Comparison of ENCODE assay signal across 17 cellular contexts in the genomic region with DNA sequence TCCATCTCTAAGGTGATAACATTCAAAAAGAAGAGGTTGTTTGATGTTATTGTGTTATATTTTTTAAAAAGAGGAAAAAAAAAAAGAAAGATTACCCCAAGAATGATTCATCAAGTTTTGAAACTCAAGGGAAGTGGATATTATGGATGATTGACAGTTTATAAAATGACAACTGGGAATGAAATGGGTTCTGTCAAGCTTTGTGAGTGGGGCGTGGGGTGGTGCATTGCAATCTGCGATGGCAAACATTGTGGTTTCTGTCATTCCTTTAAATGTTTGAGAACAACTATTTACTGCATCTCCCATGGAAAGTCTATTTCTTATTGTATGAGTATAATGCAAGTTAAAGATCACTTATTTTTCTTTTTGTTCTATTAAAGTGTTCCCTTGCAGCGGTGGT.
DNase-seq lines count a peak whose midpoint lies in the region; ATAC-seq and TF ChIP-seq lines count a peak whose summit lies in the region.
"Had no signal": no experiment of that assay in that cellular context is flagged by ENCODE, and none has a peak within 500 bp of the region (broad histone marks: within the 10 kb centered on the region; RNA-seq: fewer than 3 reads in every experiment).

No MANE protein-coding gene starts in this region.

- POLR2A ChIA-PET in IMR-90 (lab: Charles Lee; ENCODE audit: unreplicated experiment) (no interaction called here), RWPE1 (lab: Yijun Ruan, JAX; ENCODE audit: low non-redundant PET) (no interaction called here)

- CTCF ChIA-PET in IMR-90 (lab: Yijun Ruan, JAX) (interaction anchor here (0.7 kb wide), 1 partner anchor 395 kb away, joined by 5 read pairs; a partner anchor contains a TSS), RWPE1 (lab: Yijun Ruan, JAX) (interaction anchor here (0.6 to 1.5 kb wide), 3 partner anchors 86 to 490 kb away, joined by 3 to 7 read pairs (median 3); no protein-coding TSS in a partner anchor)

- BruUV-seq in IMR-90 (replicated peaks; lab: Mats Ljungman, UMichigan), result no TSS peak

- H3K9me3 Mint-ChIP-seq in osteocyte (ENCODE audit: unreplicated experiment), result peaks cover 4% of the 10 kb centered on the region

- peak overlapping the region; percentile 39 to 81 for H4K8ac ChIP-seq in IMR-90 (ENCODE audit: low read depth in 2 of 2, low read length in 2 of 2)

- no peak overlapping the region for H3K9ac ChIP-seq in IMR-90 (ENCODE audit: low read depth, low read length)

- H3K23ac ChIP-seq in IMR-90 (ENCODE audit: low read depth, low read length), result peak overlapping the region; percentile 57; the same call in 1 of the 2 replicates

- 0 out of 4 replicates have a peak, but pooled peaks cover 0 to 4% of the 10 kb centered on the region in 2 experiments for H3K79me1 ChIP-seq in IMR-90 (ENCODE audit: low read depth in 1 of 2, low read length in 2 of 2)

- no peaks in the 10 kb centered on the region for H3K36me3 ChIP-seq in IMR-90 (ENCODE audit: control insufficient read depth, insufficient read depth, low read length)
- no peaks in the 10 kb centered on the region for H3K36me3 ChIP-seq in thyroid gland
- H3K36me3 ChIP-seq: BE2C, gastroesophageal sphincter, left ventricle myocardium inferior, ovary, sigmoid colon had no signal

- dilution Hi-C loops in IMR-90 (cut with HindIII; ENCODE audit: low sequenced_read_pairs, unreplicated experiment), result no loop called here

- no peak overlapping the region for H3K56ac ChIP-seq in IMR-90 (ENCODE audit: extremely low read depth, insufficient read depth, low read length)

- H4K5ac ChIP-seq in IMR-90 (ENCODE audit: low read depth, low read length), result peak overlapping the region; percentile 93

- H3K27me3 ChIP-seq in IMR-90 (ENCODE audit: control insufficient read depth, insufficient read depth, low read length), result no peaks in the 10 kb centered on the region
- H3K27me3 ChIP-seq in thyroid gland, result no peaks in the 10 kb centered on the region
- H3K27me3 ChIP-seq: BE2C, gastroesophageal sphincter, ovary, sigmoid colon had no signal

- H3K4me1 ChIP-seq in IMR-90 (ENCODE audit: control insufficient read depth, insufficient read depth, low read length) (peaks cover 39% of the 10 kb centered on the region), thyroid gland (peaks cover 20 to 49% of the 10 kb centered on the region in 2 donors)
- H3K4me1 ChIP-seq: BE2C had no signal

- H2AK5ac ChIP-seq in IMR-90 (ENCODE audit: low read depth, low read length), result peak overlapping the region; percentile 77; the same call in 1 of the 2 replicates

- peak overlapping the region; percentile 66 for H3K14ac ChIP-seq in IMR-90 (replicated peaks; ENCODE audit: low read depth, low read length)

- H3K4ac ChIP-seq in IMR-90 (ENCODE audit: low read depth, low read length), result peak overlapping the region; percentile 91

- H3K27ac Mint-ChIP-seq in osteocyte (ENCODE audit: unreplicated experiment), result peak overlapping the region; percentile 89

- H3K4me3 Mint-ChIP-seq in osteocyte (ENCODE audit: unreplicated experiment), result no peak overlapping the region

- H4K91ac ChIP-seq in IMR-90 (ENCODE audit: insufficient read depth, low read depth, low read length), result peak overlapping the region; percentile 59; the same call in 1 of the 2 replicates

- H3K4me3 ChIP-seq in IMR-90 (ENCODE audit: insufficient read depth, low read depth, low read length), result no peak overlapping the region
- H3K4me3 ChIP-seq in epithelial cell of esophagus (ENCODE audit: low read length), result no peak overlapping the region
- H3K4me3 ChIP-seq in thyroid gland (replicated peaks in 1 of 3), result no peak overlapping the region
- H3K4me3 ChIP-seq: gastroesophageal sphincter, left ventricle myocardium inferior, ovary, sigmoid colon had no signal

- peaks cover 96% of the 10 kb centered on the region for H3K4me1 Mint-ChIP-seq in osteocyte (ENCODE audit: unreplicated experiment)

- peak overlapping the region; percentile 84; the same call in 1 of the 2 replicates for H3K27ac ChIP-seq in IMR-90 (ENCODE audit: insufficient read depth, low read length)
- H3K27ac ChIP-seq in RWPE1, result no peak overlapping the region
- H3K27ac ChIP-seq in thyroid gland, result no peak overlapping the region
- H3K27ac ChIP-seq: left ventricle myocardium inferior, ovary had no signal

- DNase-seq in IMR-90 (no peak), RWPE1 (ENCODE audit: low spot score) (peak; percentile 36), epithelial cell of esophagus (ENCODE audit: low read depth) (peak; percentile 69), osteocyte (ENCODE audit: extremely low spot score, unreplicated experiment) (no peak), nucleus accumbens (lab: John Stamatoyannopoulos, UW) (no peak), thyroid gland (no peak)
- DNase-seq: activated CD4-positive, alpha-beta T cell treated with anti-CD3 and anti-CD28 coated beads, Interleukin-2, amount 50 U/mL, for 4 hours; BE2C; Calu3; left ventricle myocardium inferior; NCI-H1930; ovary; RPMI8226; sigmoid colon had no signal

- TF ChIP-seq POLR2A in IMR-90 (IDR thresholded peaks at IDR 0.05; ENCODE audit: low read depth, low read length) (no peak), thyroid gland (IDR thresholded peaks at IDR 0.05) (no peak)

- peak overlapping the region; percentile 94 for H2BK120ac ChIP-seq in IMR-90 (ENCODE audit: low read depth, low read length)

- no peak for TF ChIP-seq RAD21 in IMR-90 (IDR thresholded peaks at IDR 0.05; ENCODE audit: low read length)

- peak overlapping the region; percentile 95 for H2BK5ac ChIP-seq in IMR-90 (ENCODE audit: low read depth, low read length, poor library complexity, severe bottlenecking)

- H3K9me3 ChIP-seq in IMR-90 (ENCODE audit: control insufficient read depth, insufficient read depth, low read length) (no peaks in the 10 kb centered on the region), thyroid gland (no peaks in the 10 kb centered on the region)
- H3K9me3 ChIP-seq: BE2C, gastroesophageal sphincter, left ventricle myocardium inferior, ovary, sigmoid colon had no signal

- ATAC-seq in IMR-90 (ENCODE audit: low read depth) (no peak), HG03460 (IDR thresholded peaks at IDR 0.05; ENCODE audit: unreplicated experiment) (no peak)
- ATAC-seq: gastroesophageal sphincter, HepG2 had no signal

- no CpG with 5 or more reads among the region's 3 CpGs for WGBS in IMR-90 (ENCODE audit: extremely low coverage in 2 of 2, insufficient read length in 1 of 2), 2 experiments
- WGBS in thyroid gland, 2 donors, result 96 to 97% methylated on average over 3 of the region's 3 CpGs

- TF ChIP-seq CTCF in IMR-90 (conservative IDR thresholded peaks at IDR 0.05; ENCODE audit: low read depth, low read length) (no peak), RWPE1 (conservative IDR thresholded peaks at IDR 0.05; ENCODE audit: low read depth) (no peak), epithelial cell of esophagus (IDR thresholded peaks at IDR 0.05; ENCODE audit: insufficient read depth, low read depth, low read length, missing control alignments) (no peak), osteocyte (IDR thresholded peaks at IDR 0.05) (no peak), thyroid gland (IDR thresholded peaks at IDR 0.05) (no peak)

- in situ Hi-C loops in IMR-90 (cut with MboI; ENCODE audit: low sequenced_read_pairs), result loop anchor here (25.0 kb wide), 1 partner anchor 358 kb away; no protein-coding TSS in a partner anchor

- H4K20me1 ChIP-seq in IMR-90 (ENCODE audit: insufficient read depth, low read length), result no peaks in the 10 kb centered on the region

- H2BK15ac ChIP-seq in IMR-90 (ENCODE audit: low read depth, low read length), result peak overlapping the region; percentile 88; the same call in 2 of the 3 replicates

- peak overlapping the region; percentile 28; the same call in 1 of the 2 replicates for H3K4me2 ChIP-seq in IMR-90 (ENCODE audit: low read depth, low read length)

- H2BK20ac ChIP-seq in IMR-90 (ENCODE audit: low read depth, low read length), result peak overlapping the region; percentile 94

- no peaks in the 10 kb centered on the region for H3K27me3 Mint-ChIP-seq in osteocyte (ENCODE audit: unreplicated experiment)

- H2AK9ac ChIP-seq in IMR-90 (replicated peaks; ENCODE audit: low read depth, low read length, poor library complexity), result no peak overlapping the region

- no peaks in the 10 kb centered on the region for H3K36me3 Mint-ChIP-seq in osteocyte (ENCODE audit: unreplicated experiment)

- no peak overlapping the region for H2AFZ ChIP-seq in IMR-90 (replicated peaks; ENCODE audit: low read length, poor library complexity)

- H3K18ac ChIP-seq in IMR-90 (ENCODE audit: low read depth, low read length), result peak overlapping the region; percentile 97

- peaks cover 24% of the 10 kb centered on the region for H3K9me1 ChIP-seq in IMR-90 (ENCODE audit: insufficient read depth, low read length)

- intact Hi-C loops in IMR-90 (cut with micrococcal nuclease), result no loop called here
- intact Hi-C loops in thyroid gland (cut with DNase I), result loop anchor here (10.0 kb wide), 1 partner anchor 200 kb away; no protein-coding TSS in a partner anchor

TF ChIP-seq in IMR-90, 13 proteins besides CTCF, POLR2A, EP300 and RAD21:
- no peak for TF ChIP-seq NFE2L2 (IDR thresholded peaks at IDR 0.05; ENCODE audit: low read depth, low read length)
- no peak for TF ChIP-seq RFX5 (IDR thresholded peaks at IDR 0.05; ENCODE audit: low read depth, low read length)
TF ChIP-seq in IMR-90: peak in this region for 0.

Comparison
In these comparisons a context has a peak if more than half of its experiments do, and no peak if none do; other contexts are left out.
1. DNase-seq: peak in RWPE1 (single experiment) and epithelial cell of esophagus (single experiment); none in IMR-90 (single experiment), osteocyte (single experiment), nucleus accumbens (0 of 56) and thyroid gland (0 of 2).